ENCODE assay signal across 24 cellular contexts in the genomic region with DNA sequence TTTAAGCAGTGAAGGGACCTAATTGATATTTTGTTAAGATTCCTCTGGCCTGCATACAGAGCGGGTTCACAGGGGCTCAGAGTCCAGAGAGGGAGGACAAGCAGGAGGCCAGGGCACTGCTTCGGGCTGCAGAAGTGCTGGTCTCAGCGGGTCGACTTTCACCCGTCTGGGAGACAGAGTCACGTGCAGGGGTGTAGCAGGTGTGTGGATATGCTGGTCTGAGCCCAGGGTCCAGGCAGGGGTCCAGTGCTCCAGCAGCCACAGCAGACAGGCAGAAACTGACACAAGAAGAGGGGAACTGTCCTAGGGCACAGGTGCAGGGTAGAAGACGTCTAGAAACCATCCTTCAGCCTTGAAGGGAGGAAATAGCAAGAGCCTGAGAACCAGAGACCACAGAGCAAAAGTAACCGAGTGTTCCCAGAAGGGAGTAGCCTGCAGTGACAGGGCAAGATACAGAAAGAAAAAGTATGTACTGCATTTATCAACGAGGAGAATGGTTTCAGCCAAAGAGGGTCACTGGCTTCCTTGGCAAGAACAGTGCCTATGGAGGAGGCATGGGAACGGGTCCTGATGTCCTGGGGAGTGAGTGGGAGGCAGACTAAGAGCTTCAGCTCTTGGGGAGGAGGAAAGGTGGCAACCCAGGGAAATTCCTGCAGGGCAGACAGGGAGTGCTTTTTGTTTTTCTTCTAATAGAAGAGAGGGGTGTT. TPM values are rescaled to one million over a fixed set of nuclear protein-coding genes. Genes with fewer than 3 reads are reported as not detected.
DNase-seq lines count a peak whose midpoint lies in the region; ATAC-seq and TF ChIP-seq lines count a peak whose summit lies in the region.
"Had no signal": no experiment of that assay in that cellular context is flagged by ENCODE, and none has a peak within 500 bp of the region (broad histone marks: within the 10 kb centered on the region; RNA-seq: fewer than 3 reads in every experiment).

No MANE protein-coding gene starts in this region.

- no peaks in the 10 kb centered on the region for H3K9me2 ChIP-seq in hepatocyte (replicated peaks; ENCODE audit: insufficient read depth)

- H3K4me2 ChIP-seq in H9 (ENCODE audit: insufficient read depth, insufficient read length, low read length) (no peak overlapping the region), hepatocyte (no peak overlapping the region)

- H3K18ac ChIP-seq in H9 (ENCODE audit: insufficient read length, low read depth, low read length), result no peak overlapping the region

- H3T11ph ChIP-seq in H9 (ENCODE audit: low read length), result no peak overlapping the region

- H2AK5ac ChIP-seq in H9 (ENCODE audit: insufficient read length, low read length), result no peak overlapping the region

- H3K14ac ChIP-seq in H9 (ENCODE audit: insufficient read depth, low read length), result no peak overlapping the region

- CTCF ChIA-PET in activated CD8-positive, alpha-beta T cell treated with anti-CD3 and anti-CD28 coated beads for 36 hours (lab: Charles Lee), result interaction anchor here (1.0 kb wide), 1 partner anchor 14 kb away, joined by 3 read pairs; no protein-coding TSS in a partner anchor
- CTCF ChIA-PET in activated CD8-positive, alpha-beta T cell treated with anti-CD3 and anti-CD28 coated beads, Interleukin-2, amount 10 ng/mL, durations not matched to agents 7 days and 5 days (lab: Charles Lee), result interaction anchor here (1.3 kb wide), 1 partner anchor 26 kb away, joined by 3 read pairs; no protein-coding TSS in a partner anchor

- H3K56ac ChIP-seq in H9 (ENCODE audit: insufficient read length, low read depth, low read length), result no peak overlapping the region

- H2BK12ac ChIP-seq in H9 (ENCODE audit: insufficient read length, low read depth, low read length), result no peak overlapping the region

- H3K36me3 Mint-ChIP-seq in activated CD8-positive, alpha-beta T cell treated with anti-CD3 and anti-CD28 coated beads for 36 hours (ENCODE audit: low read depth), result peaks cover 60% of the 10 kb centered on the region
- peaks cover 63% of the 10 kb centered on the region for H3K36me3 Mint-ChIP-seq in activated CD8-positive, alpha-beta T cell treated with anti-CD3 and anti-CD28 coated beads, Interleukin-2, amount 10 ng/mL, durations not matched to agents 7 days and 5 days (ENCODE audit: low read depth)
- H3K36me3 Mint-ChIP-seq in H9 (ENCODE audit: insufficient read depth in 1 of 3, low read depth in 3 of 3) (peaks cover 53 to 96% (median 95%) of the 10 kb centered on the region in 3 experiments; a peak in 6 of 7 replicates), nephron (ENCODE audit: low read depth) (peaks cover 83% of the 10 kb centered on the region)
- peaks cover 84% of the 10 kb centered on the region for H3K36me3 Mint-ChIP-seq in central memory CD8-positive, alpha-beta T cell (ENCODE audit: insufficient read depth)

- H3K4me1 ChIP-seq in H9 (ENCODE audit: insufficient read depth, low read length), result no peaks in the 10 kb centered on the region
- peaks cover 2% of the 10 kb centered on the region for H3K4me1 ChIP-seq in hepatocyte (ENCODE audit: insufficient read depth)
- H3K4me1 ChIP-seq: gastroesophageal sphincter, HAP-1, lower lobe of right lung had no signal

- H4K5ac ChIP-seq in H9 (ENCODE audit: insufficient read length, low read depth, low read length), result no peak overlapping the region

- no peaks in the 10 kb centered on the region for H3K79me1 ChIP-seq in H9 (ENCODE audit: insufficient read depth, low read depth, low read length, poor library complexity, severe bottlenecking)

- ATAC-seq in activated CD8-positive, alpha-beta T cell treated with anti-CD3 and anti-CD28 coated beads for 36 hours, result no peak
- no peak for ATAC-seq in activated CD8-positive, alpha-beta T cell treated with anti-CD3 and anti-CD28 coated beads, Interleukin-2, amount 10 ng/mL, durations not matched to agents 7 days and 5 days
- ATAC-seq in central memory CD8-positive, alpha-beta T cell (replicated peaks; ENCODE audit: extremely low read depth, poor library complexity, severe bottlenecking), result no peak
- ATAC-seq in HG02840 (IDR thresholded peaks at IDR 0.05; ENCODE audit: low FRiP score, unreplicated experiment), result no peak
- ATAC-seq: activated CD4-positive, alpha-beta T cell treated with anti-CD3 and anti-CD28 coated beads for 36 hours; gastroesophageal sphincter; lower lobe of right lung; natural killer cell treated with Interleukin-12 subunit alpha and Interleukin-12 subunit beta and Interleukin-15 and Interleukin-18, amount 100 ng/mL, for 72 hours had no signal

- H3K27me3 Mint-ChIP-seq in activated CD8-positive, alpha-beta T cell treated with anti-CD3 and anti-CD28 coated beads for 36 hours, result no peaks in the 10 kb centered on the region
- no peaks in the 10 kb centered on the region for H3K27me3 Mint-ChIP-seq in activated CD8-positive, alpha-beta T cell treated with anti-CD3 and anti-CD28 coated beads, Interleukin-2, amount 10 ng/mL, durations not matched to agents 7 days and 5 days (ENCODE audit: low read depth)
- H3K27me3 Mint-ChIP-seq in H9 (ENCODE audit: low read depth), result no peaks in the 10 kb centered on the region
- no peaks in the 10 kb centered on the region for H3K27me3 Mint-ChIP-seq in central memory CD8-positive, alpha-beta T cell
- H3K27me3 Mint-ChIP-seq in nephron (ENCODE audit: low read depth), result no peaks in the 10 kb centered on the region
- H3K27me3 Mint-ChIP-seq: activated CD4-positive, alpha-beta T cell treated with anti-CD3 and anti-CD28 coated beads for 36 hours; natural killer cell treated with Interleukin-12 subunit alpha and Interleukin-12 subunit beta and Interleukin-15 and Interleukin-18, amount 100 ng/mL, for 72 hours had no signal

- TF ChIP-seq CTCF in activated CD8-positive, alpha-beta T cell treated with anti-CD3 and anti-CD28 coated beads for 36 hours (IDR thresholded peaks at IDR 0.05), result no peak
- no peak for TF ChIP-seq CTCF in H9 (conservative IDR thresholded peaks at IDR 0.05)
- no peak for TF ChIP-seq CTCF in nephron (IDR thresholded peaks at IDR 0.05; ENCODE audit: unreplicated experiment in 3 of 3)
- TF ChIP-seq CTCF in hepatocyte (IDR thresholded peaks at IDR 0.05; ENCODE audit: poor library complexity), result no peak

- H3K4ac ChIP-seq in H9 (ENCODE audit: low read depth, low read length), result no peak overlapping the region

- H3K4me3 Mint-ChIP-seq in activated CD8-positive, alpha-beta T cell treated with anti-CD3 and anti-CD28 coated beads for 36 hours, result no peak overlapping the region
- no peak overlapping the region for H3K4me3 Mint-ChIP-seq in activated CD8-positive, alpha-beta T cell treated with anti-CD3 and anti-CD28 coated beads, Interleukin-2, amount 10 ng/mL, durations not matched to agents 7 days and 5 days
- H3K4me3 Mint-ChIP-seq in H9 (no peak overlapping the region), nephron (peak overlapping the region in 1 of 3 experiments; percentile 15)
- no peak overlapping the region for H3K4me3 Mint-ChIP-seq in central memory CD8-positive, alpha-beta T cell
- H3K4me3 Mint-ChIP-seq: activated CD4-positive, alpha-beta T cell treated with anti-CD3 and anti-CD28 coated beads for 36 hours; natural killer cell treated with Interleukin-12 subunit alpha and Interleukin-12 subunit beta and Interleukin-15 and Interleukin-18, amount 100 ng/mL, for 72 hours; T-helper 2 cell treated with Interferon-gamma antibody and Interleukin-4, amounts not matched to agents 5 μg/mL and 100 μg/mL, for 36 hours had no signal

- H3K27ac ChIP-seq in H9 (ENCODE audit: insufficient read length, low read depth, low read length), result no peak overlapping the region
- no peak overlapping the region for H3K27ac ChIP-seq in hepatocyte
- H3K27ac ChIP-seq: C4-2B, gastroesophageal sphincter, lower lobe of right lung, thoracic aorta had no signal

- H4K8ac ChIP-seq in H9 (replicated peaks; ENCODE audit: insufficient read length, low read depth, low read length), result no peak overlapping the region

- no peak overlapping the region for H3K23ac ChIP-seq in H9 (ENCODE audit: insufficient read length, low read depth, low read length)

- H4K91ac ChIP-seq in H9 (ENCODE audit: insufficient read length, low read depth, low read length), result no peak overlapping the region

- H2BK15ac ChIP-seq in H9 (ENCODE audit: low read depth, low read length), result no peak overlapping the region

- no peak overlapping the region for H3K4me3 ChIP-seq in hepatocyte
- H3K4me3 ChIP-seq: dorsolateral prefrontal cortex, gastroesophageal sphincter, HAP-1, lower lobe of right lung, thoracic aorta had no signal

- DNase-seq in activated CD8-positive, alpha-beta T cell treated with anti-CD3 and anti-CD28 coated beads for 36 hours, result no peak
- no peak for DNase-seq in activated CD8-positive, alpha-beta T cell treated with anti-CD3 and anti-CD28 coated beads, Interleukin-2, amount 10 ng/mL, durations not matched to agents 7 days and 5 days
- no peak for DNase-seq in H9
- no peak for DNase-seq in central memory CD8-positive, alpha-beta T cell (ENCODE audit: low spot score in 2 of 2)
- no peak for DNase-seq in stimulated activated CD4-positive, alpha-beta T cell treated with anti-CD3 and anti-CD28 coated beads, Interleukin-15, amount 100 ng/mL, for 24 hours
- no peak for DNase-seq in hepatocyte (ENCODE audit: low spot score)
- DNase-seq: activated CD4-positive, alpha-beta T cell treated with anti-CD3 and anti-CD28 coated beads for 36 hours; Caco-2; cerebellar nuclear complex; DMS53; Kasumi-1; lower lobe of right lung; NCI-H1417 treated with DMSO at 0.1 percent for 48 hours; SHP77; stimulated activated naive CD4-positive, alpha-beta T cell treated with Interleukin-2 at 50 U/mL for 16 hours had no signal

- intact Hi-C loops in activated CD8-positive, alpha-beta T cell treated with anti-CD3 and anti-CD28 coated beads for 36 hours (cut with micrococcal nuclease), result no loop called here

- H3K27ac Mint-ChIP-seq in activated CD8-positive, alpha-beta T cell treated with anti-CD3 and anti-CD28 coated beads for 36 hours, result peak overlapping the region; percentile 53
- no peak overlapping the region for H3K27ac Mint-ChIP-seq in activated CD8-positive, alpha-beta T cell treated with anti-CD3 and anti-CD28 coated beads, Interleukin-2, amount 10 ng/mL, durations not matched to agents 7 days and 5 days
- H3K27ac Mint-ChIP-seq in H9 (peak overlapping the region in 2 of 3 experiments; percentile 45 to 55; a peak in 4 of 7 replicates), nephron (peak overlapping the region in 2 of 3 experiments; percentile 71 to 75)
- H3K27ac Mint-ChIP-seq in central memory CD8-positive, alpha-beta T cell (ENCODE audit: low read depth), result peak overlapping the region; percentile 76
- H3K27ac Mint-ChIP-seq: activated CD4-positive, alpha-beta T cell treated with anti-CD3 and anti-CD28 coated beads for 36 hours; T-helper 2 cell treated with Interferon-gamma antibody and Interleukin-4, amounts not matched to agents 5 μg/mL and 100 μg/mL, for 36 hours had no signal

- no peaks in the 10 kb centered on the region for H3K9me3 Mint-ChIP-seq in activated CD8-positive, alpha-beta T cell treated with anti-CD3 and anti-CD28 coated beads for 36 hours
- no peaks in the 10 kb centered on the region for H3K9me3 Mint-ChIP-seq in activated CD8-positive, alpha-beta T cell treated with anti-CD3 and anti-CD28 coated beads, Interleukin-2, amount 10 ng/mL, durations not matched to agents 7 days and 5 days (ENCODE audit: insufficient read depth)
- H3K9me3 Mint-ChIP-seq in H9 (no peaks in the 10 kb centered on the region), nephron (no peaks in the 10 kb centered on the region)
- no peaks in the 10 kb centered on the region for H3K9me3 Mint-ChIP-seq in central memory CD8-positive, alpha-beta T cell
- H3K9me3 Mint-ChIP-seq: natural killer cell treated with Interleukin-12 subunit alpha and Interleukin-12 subunit beta and Interleukin-15 and Interleukin-18, amount 100 ng/mL, for 72 hours; T-helper 2 cell treated with Interferon-gamma antibody and Interleukin-4, amounts not matched to agents 5 μg/mL and 100 μg/mL, for 36 hours had no signal

- H3K27me3 ChIP-seq in H9 (ENCODE audit: insufficient read depth, low read length) (no peaks in the 10 kb centered on the region), hepatocyte (no peaks in the 10 kb centered on the region)
- H3K27me3 ChIP-seq: dorsolateral prefrontal cortex, gastroesophageal sphincter had no signal

- no peak overlapping the region for H2BK5ac ChIP-seq in H9 (ENCODE audit: insufficient read length, low read length)

- no peaks in the 10 kb centered on the region for H3K23me2 ChIP-seq in H9 (ENCODE audit: insufficient read length, low read depth, low read length, poor library complexity, severe bottlenecking)

- no peak overlapping the region for H3K9ac ChIP-seq in H9 (ENCODE audit: extremely low read depth, insufficient read length, low read length)

- H2BK120ac ChIP-seq in H9 (ENCODE audit: low read depth, low read length, poor library complexity, severe bottlenecking), result no peak overlapping the region

- H4K20me1 ChIP-seq in H9 (ENCODE audit: control insufficient read depth, insufficient read depth, insufficient read length) (no peaks in the 10 kb centered on the region), hepatocyte (ENCODE audit: insufficient read depth, poor library complexity, severe bottlenecking) (no peaks in the 10 kb centered on the region)

- H3K9me3 ChIP-seq in H9 (ENCODE audit: control insufficient read depth, low read depth, low read length) (no peaks in the 10 kb centered on the region), hepatocyte (ENCODE audit: low read depth) (no peaks in the 10 kb centered on the region)
- H3K9me3 ChIP-seq: Caco-2, gastroesophageal sphincter, HAP-1, lower lobe of right lung, thoracic aorta had no signal

- no peaks in the 10 kb centered on the region for H3K4me1 Mint-ChIP-seq in activated CD8-positive, alpha-beta T cell treated with anti-CD3 and anti-CD28 coated beads for 36 hours (ENCODE audit: low read depth)
- peaks cover 9% of the 10 kb centered on the region for H3K4me1 Mint-ChIP-seq in activated CD8-positive, alpha-beta T cell treated with anti-CD3 and anti-CD28 coated beads, Interleukin-2, amount 10 ng/mL, durations not matched to agents 7 days and 5 days (ENCODE audit: low read depth)
- H3K4me1 Mint-ChIP-seq in H9 (no peaks in the 10 kb centered on the region), nephron (peaks cover 6% of the 10 kb centered on the region)
- peaks cover 6% of the 10 kb centered on the region for H3K4me1 Mint-ChIP-seq in central memory CD8-positive, alpha-beta T cell
- H3K4me1 Mint-ChIP-seq: activated CD4-positive, alpha-beta T cell treated with anti-CD3 and anti-CD28 coated beads for 36 hours had no signal

- H3K79me2 ChIP-seq in H9 (ENCODE audit: insufficient read depth, low read length) (no peaks in the 10 kb centered on the region), hepatocyte (no peaks in the 10 kb centered on the region)

- POLR2A ChIA-PET in activated CD8-positive, alpha-beta T cell treated with anti-CD3 and anti-CD28 coated beads for 36 hours (lab: Charles Lee), result interaction anchor here (0.6 to 1.0 kb wide), 2 partner anchors 19 to 138 kb away, joined by 3 read pairs; no protein-coding TSS in a partner anchor
- POLR2A ChIA-PET in activated CD8-positive, alpha-beta T cell treated with anti-CD3 and anti-CD28 coated beads, Interleukin-2, amount 10 ng/mL, durations not matched to agents 7 days and 5 days (lab: Charles Lee), result no interaction called here

- no peak overlapping the region for H2AFZ ChIP-seq in H9 (ENCODE audit: low read length)
- no peak overlapping the region for H2AFZ ChIP-seq in hepatocyte

- WGBS in H9 (ENCODE audit: extremely low coverage, insufficient read length, low lambda C conversion rate), result no CpG with 5 or more reads among the region's 10 CpGs
- 95% methylated on average over 10 of the region's 10 CpGs for WGBS in hepatocyte (ENCODE audit: low lambda C conversion rate, missing lambda C conversion rate)

- H3K36me3 ChIP-seq in hepatocyte (replicated peaks; ENCODE audit: insufficient read depth, low read depth), result no peaks in the 10 kb centered on the region

- H2BK20ac ChIP-seq in H9 (ENCODE audit: low read depth, low read length, poor library complexity, severe bottlenecking), result no peak overlapping the region

RNA-seq across cellular contexts. Expression of a gene that starts 28.7 kb away (rescaled TPM):
- total RNA-seq in activated CD8-positive, alpha-beta T cell treated with anti-CD3 and anti-CD28 coated beads for 36 hours, result 10 to 100 TPM; 21.5 to 26.0 TPM
- 10 to 100 TPM; 26.3 to 29.6 TPM for total RNA-seq in activated CD8-positive, alpha-beta T cell treated with anti-CD3 and anti-CD28 coated beads, Interleukin-2, amount 10 ng/mL, durations not matched to agents 7 days and 5 days
- total RNA-seq in H9 (2021) (58.5 and 58.6 TPM in 2 replicates), hepatocyte (32.6 and 68.0 TPM in 2 replicates)
- 41.9 and 46.3 TPM in 2 replicates for polyA plus RNA-seq in hepatocyte
